In the genomic region with DNA sequence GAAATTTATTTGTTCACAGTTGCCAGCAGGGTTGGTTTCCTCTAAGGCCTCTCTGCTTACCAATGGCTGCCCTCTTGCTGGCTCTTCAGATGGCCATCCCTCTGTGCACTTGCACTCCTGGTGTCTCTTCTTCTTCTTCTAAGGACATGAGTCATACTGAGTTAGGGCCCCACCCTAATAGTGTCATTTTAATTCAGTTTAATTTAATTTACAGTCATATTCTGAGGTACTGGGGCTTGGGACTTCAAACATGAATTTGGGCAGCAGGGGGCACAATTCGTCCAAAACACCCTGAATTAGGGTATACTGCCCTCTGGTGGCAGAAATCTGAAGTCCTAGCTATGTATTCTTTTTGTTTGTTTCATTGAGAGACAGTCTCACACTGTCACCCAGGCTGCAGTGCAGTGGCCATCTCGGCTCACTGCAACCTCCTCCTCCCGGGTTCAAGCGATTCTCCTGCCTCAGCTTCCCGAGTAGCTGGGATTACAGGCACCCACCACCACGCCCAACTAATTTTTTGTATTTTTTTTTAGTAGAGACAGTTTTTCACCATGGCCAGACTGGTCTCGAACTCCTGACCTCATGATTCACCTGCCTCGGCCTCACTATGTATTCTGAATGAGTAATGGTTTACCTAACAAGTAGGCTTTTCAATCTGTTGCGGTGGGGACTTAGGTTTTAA, we compare ENCODE assay signal across 8 cellular contexts. TPM values are rescaled to one million over a fixed set of nuclear protein-coding genes. Genes with fewer than 3 reads are reported as not detected.
DNase-seq lines count a peak whose midpoint lies in the region; ATAC-seq and TF ChIP-seq lines count a peak whose summit lies in the region.

No MANE protein-coding gene starts in this region.

- TF ChIP-seq CTCF in GM12875 (IDR thresholded peaks at IDR 0.05; ENCODE audit: borderline replicate concordance, insufficient read depth, low read depth, low read length) = peak; percentile 93

- DNase-seq in NCI-H446 treated with DMSO at 0.1 percent for 48 hours (lab: John Stamatoyannopoulos, UW) (peak; percentile 76), left colon (peak; percentile 68 to 91)
- DNase-seq in activated CD4-positive, CD25-positive, alpha-beta regulatory T cell (lab: John Stamatoyannopoulos, UW) = peak; percentile 68 to 86 (median 73)
- peak; percentile 82 for DNase-seq in central memory CD4-positive, alpha-beta T cell
- DNase-seq in stimulated activated CD4-positive, alpha-beta T cell treated with anti-CD3 and anti-CD28 coated beads, Interleukin-2, amount 100 ng/mL, for 4 hours (ENCODE audit: low read depth) = peak; percentile 80

- H3K4me3 ChIP-seq in GM12875 (ENCODE audit: low read depth, low read length) = no peak overlapping the region

- intact Hi-C loops in left colon (cut with DNase I, micrococcal nuclease) = no loop called here

- ATAC-seq in HG03342 (IDR thresholded peaks at IDR 0.05; ENCODE audit: unreplicated experiment) = peak; percentile 86
- ATAC-seq in left colon = peak; percentile 64
- no peak for ATAC-seq in HG03196 (IDR thresholded peaks at IDR 0.05; ENCODE audit: unreplicated experiment)

RNA-seq across cellular contexts. Expression of a gene that starts 19.8 kb away (rescaled TPM):
- total RNA-seq in left colon = 10 to 100 TPM; 14.9 to 16.6 TPM

RNA-seq across cellular contexts. Expression of a gene that starts 20.1 kb away (rescaled TPM):
- 10 to 100 TPM; 22.3 to 23.1 TPM for total RNA-seq in left colon

RNA-seq across cellular contexts. Expression of a gene that starts 54.7 kb away (rescaled TPM):
- total RNA-seq in left colon = 10 to 100 TPM; 20.7 to 24.2 TPM

RNA-seq across cellular contexts. Expression of a gene that starts 54.7 kb away (rescaled TPM):
- 1 to 10 TPM; 2.5 to 2.9 TPM for total RNA-seq in left colon
